In the genomic region with DNA sequence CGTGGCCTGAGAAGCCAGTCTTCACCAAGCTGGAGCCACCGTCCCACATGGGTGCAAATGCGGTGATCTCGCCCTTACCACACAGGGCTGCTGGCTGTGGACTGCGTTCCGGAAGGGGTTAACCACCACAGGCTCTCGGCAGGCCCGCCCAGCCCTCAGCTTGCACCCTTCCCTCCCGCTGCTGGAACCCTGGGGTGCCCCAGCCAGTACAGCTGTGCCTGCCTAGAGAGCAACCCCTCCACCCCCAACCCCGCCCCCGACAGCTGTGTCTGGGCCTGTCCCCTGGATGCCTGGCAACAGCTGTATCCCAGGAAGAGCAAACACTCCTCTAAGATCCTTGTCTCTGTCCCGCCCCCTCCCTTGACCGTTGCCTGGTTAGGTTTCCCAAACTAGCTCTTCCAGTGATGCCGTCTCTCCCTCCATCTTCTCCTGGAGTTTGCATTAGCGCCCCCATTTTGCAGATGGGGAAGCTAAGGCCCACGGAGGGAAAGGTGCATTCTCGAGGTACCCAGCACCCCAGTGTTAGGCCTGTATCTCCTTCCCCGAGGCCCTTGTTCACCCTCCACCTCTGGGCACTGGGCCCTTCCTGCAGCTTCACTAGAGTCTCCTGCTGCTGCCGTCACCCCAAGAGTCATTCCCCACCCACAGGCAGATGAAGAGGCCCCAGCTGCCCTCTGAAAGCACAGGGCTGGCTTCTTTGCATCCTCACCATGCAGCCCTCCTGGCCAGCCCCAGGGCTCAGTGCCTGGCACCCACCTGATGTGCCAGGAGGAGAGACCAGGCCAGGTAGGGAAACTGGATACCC, we compare ENCODE assay signal across 9 cellular contexts. TPM values are rescaled to one million over a fixed set of nuclear protein-coding genes. Genes with fewer than 3 reads are reported as not detected.
DNase-seq lines count a peak whose midpoint lies in the region; ATAC-seq and TF ChIP-seq lines count a peak whose summit lies in the region.
"Had no signal": no experiment of that assay in that cellular context is flagged by ENCODE, and none has a peak within 500 bp of the region (broad histone marks: within the 10 kb centered on the region; RNA-seq: fewer than 3 reads in every experiment).

No MANE protein-coding gene starts in this region.

- no peak overlapping the region for H3K27ac ChIP-seq in psoas muscle

- intact Hi-C loops in psoas muscle (cut with DNase I) = no loop called here

- H3K4me3 ChIP-seq in psoas muscle = no peak overlapping the region

- no peaks in the 10 kb centered on the region for H3K27me3 Mint-ChIP-seq in effector memory CD8-positive, alpha-beta T cell

- no peaks in the 10 kb centered on the region for H3K9me3 Mint-ChIP-seq in effector memory CD8-positive, alpha-beta T cell

- no peaks in the 10 kb centered on the region for H3K4me1 ChIP-seq in psoas muscle

- H3K4me1 Mint-ChIP-seq in effector memory CD8-positive, alpha-beta T cell (ENCODE audit: low read depth in 2 of 2) = peaks cover 18 to 24% of the 10 kb centered on the region in 2 donors

- DNase-seq in NK-92 treated with Interleukin-12 subunit alpha and Interleukin-12 subunit beta, amount 100 ng/mL, for 24 hours (lab: John Stamatoyannopoulos, UW) = peak; percentile 76
- DNase-seq in NK-92 (lab: John Stamatoyannopoulos, UW; ENCODE audit: unreplicated experiment) (no peak), NCI-H2196 (lab: John Stamatoyannopoulos, UW; ENCODE audit: unreplicated experiment) (peak; percentile 85), psoas muscle (peak; percentile 43 to 77), omental fat pad (ENCODE audit: low spot score) (no peak), CD1c-positive myeloid dendritic cell (ENCODE audit: extremely low spot score) (no peak)
- DNase-seq in effector memory CD8-positive, alpha-beta T cell = peak in 2 of 3 experiments; percentile 35 to 43
- DNase-seq: stimulated activated CD4-positive, alpha-beta T cell treated with anti-CD3 and anti-CD28 coated beads, Interleukin-4, amount 100 ng/mL, for 24 hours had no signal

- 19 to 27% (median 22%) methylated on average over 19 of the region's 19 CpGs for WGBS in psoas muscle, 3 donors

- H3K9me3 ChIP-seq in psoas muscle = no peaks in the 10 kb centered on the region

- H3K4me3 Mint-ChIP-seq in effector memory CD8-positive, alpha-beta T cell = peak overlapping the region; percentile 74 to 85

- TF ChIP-seq CTCF in psoas muscle (IDR thresholded peaks at IDR 0.05) = no peak
- no peak for TF ChIP-seq CTCF in omental fat pad (IDR thresholded peaks at IDR 0.05)

- peaks cover 10% of the 10 kb centered on the region for H3K36me3 Mint-ChIP-seq in effector memory CD8-positive, alpha-beta T cell (ENCODE audit: insufficient read depth)

- H3K36me3 ChIP-seq in psoas muscle (ENCODE audit: insufficient read depth in 1 of 2, low read depth in 1 of 2) = no peaks in the 10 kb centered on the region

- peak overlapping the region in 1 of 2 donors; percentile 84 for H3K27ac Mint-ChIP-seq in effector memory CD8-positive, alpha-beta T cell

- no peaks in the 10 kb centered on the region for H3K27me3 ChIP-seq in psoas muscle (ENCODE audit: insufficient read depth in 3 of 3, low read length in 2 of 3)

- peak; percentile 97 for ATAC-seq in effector memory CD8-positive, alpha-beta T cell (replicated peaks)
- ATAC-seq in psoas muscle = peak; percentile 30 to 62 (median 52)
- ATAC-seq in omental fat pad (ENCODE audit: low FRiP score) = no peak
- no peak for ATAC-seq in GM18867 (IDR thresholded peaks at IDR 0.05; ENCODE audit: unreplicated experiment)

RNA-seq across cellular contexts. Expression of a gene that starts 12.6 kb away (rescaled TPM):
- 100 to 1,000 TPM; 547 to 830 (median 614) TPM for total RNA-seq in psoas muscle
- 1,000 to 10,000 TPM; 1,239 to 1,847 (median 1,663) TPM for polyA plus RNA-seq in psoas muscle
- 100 to 1,000 TPM; 265 to 424 (median 362) TPM for total RNA-seq in omental fat pad

RNA-seq across cellular contexts. Expression of a gene that starts 23.0 kb away (rescaled TPM):
- total RNA-seq in psoas muscle (10 to 100 TPM in 1 of 4 donors, 1 to 10 TPM in 3; 5.4 to 13.7 (median 7.8) TPM), omental fat pad (10 to 100 TPM in 2 of 4 donors, 1 to 10 TPM in 2; 5.4 to 14.5 (median 8.2) TPM)
- 10 to 100 TPM in 1 of 3 donors, 1 to 10 TPM in 2; 4.6 to 10.5 (median 7.6) TPM for polyA plus RNA-seq in psoas muscle

RNA-seq across cellular contexts. Expression of a gene that starts 24.4 kb away (rescaled TPM):
- total RNA-seq in psoas muscle (10 to 100 TPM; 39.4 to 47.8 (median 40.8) TPM), omental fat pad (10 to 100 TPM; 44.4 to 59.2 (median 52.5) TPM)
- 10 to 100 TPM; 49.1 to 75.4 (median 72.7) TPM for polyA plus RNA-seq in psoas muscle

RNA-seq across cellular contexts. Expression of a gene that starts 44.8 kb away (rescaled TPM):
- total RNA-seq in psoas muscle (1 to 10 TPM in 1 of 4 donors, under 1 TPM in 3; 0.25 to 2.1 (median 0.47) TPM), omental fat pad (under 1 TPM in 1 of 4 donors, not detected in 3; 0.32 TPM)
- under 1 TPM; 0.07 to 0.91 (median 0.77) TPM for polyA plus RNA-seq in psoas muscle

Comparison
In these comparisons a context has a peak if more than half of its experiments do, and no peak if none do; other contexts are left out.
1. DNase-seq: peak in NK-92 treated with Interleukin-12 subunit alpha and Interleukin-12 subunit beta, amount 100 ng/mL, for 24 hours (single experiment), NCI-H2196 (single experiment), effector memory CD8-positive, alpha-beta T cell (2 of 3) and psoas muscle (2 of 2); none in NK-92 (single experiment), omental fat pad (single experiment) and CD1c-positive myeloid dendritic cell (single experiment).
2. ATAC-seq: peak in effector memory CD8-positive, alpha-beta T cell (single experiment) and psoas muscle (4 of 4); none in omental fat pad (single experiment) and GM18867 (single experiment).